ENCODE assay signal across 23 cellular contexts in genomic region chr10:8275911-8276310, GRCh38.
"Had no signal": no experiment of that assay in that cellular context is flagged by ENCODE, and none has a peak within 500 bp of the region (broad histone marks: within the 10 kb centered on the region; RNA-seq: fewer than 3 reads in every experiment).

No MANE protein-coding gene starts in this region.

- H3K9me3 ChIP-seq: left lung, sigmoid colon, upper lobe of left lung had no signal

- H3K27me3 ChIP-seq: foreskin keratinocyte, left lung, sigmoid colon, upper lobe of left lung had no signal

- H3K4me3 ChIP-seq: left lung, lung, sigmoid colon, smooth muscle cell, upper lobe of left lung had no signal

- H3K36me3 Mint-ChIP-seq: activated naive CD4-positive, alpha-beta T cell treated with anti-CD3 and anti-CD28 coated beads, Interleukin-2, amount 50 U/mL, for 24 hours; brain; stimulated activated memory B cell treated with anti-CD40 and anti-IgM and Interleukin-4, amounts not matched to agents 10 μg/mL and 1 μg/mL and 100 μg/mL, for 72 hours had no signal

- H3K4me1 Mint-ChIP-seq: brain; immature natural killer cell; neural crest cell; stimulated activated memory B cell treated with anti-CD40 and anti-IgM and Interleukin-4, amounts not matched to agents 10 μg/mL and 1 μg/mL and 100 μg/mL, for 72 hours had no signal

- H3K27ac ChIP-seq: foreskin keratinocyte, left lung, sigmoid colon, upper lobe of left lung, WERI-Rb-1 had no signal

- DNase-seq: activated CD4-positive, alpha-beta T cell treated with anti-CD3 and anti-CD28 coated beads for 1 hour; activated CD4-positive, alpha-beta T cell treated with anti-CD3 and anti-CD28 coated beads, Interleukin-2, amount 50 U/mL, for 1 hour; activated CD8-positive, alpha-beta T cell treated with anti-CD3 and anti-CD28 coated beads, Interleukin-2, amount 10 ng/mL, durations not matched to agents 7 days and 5 days; activated gamma-delta T cell treated with Interleukin-2 at 50 U/mL for 16 hours; anterior cingulate cortex; effector CD4-positive, alpha-beta T cell; foreskin keratinocyte; immature natural killer cell; left lung; naive thymus-derived CD4-positive, alpha-beta T cell; sigmoid colon; stimulated activated CD4-positive, alpha-beta T cell treated with anti-CD3 and anti-CD28 coated beads, Interleukin-15, amount 100 ng/mL, for 24 hours; upper lobe of left lung; WERI-Rb-1 had no signal

- H3K27me3 Mint-ChIP-seq: activated naive CD4-positive, alpha-beta T cell treated with anti-CD3 and anti-CD28 coated beads, Interleukin-2, amount 50 U/mL, for 24 hours; stimulated activated memory B cell treated with anti-CD40 and anti-IgM and Interleukin-4, amounts not matched to agents 10 μg/mL and 1 μg/mL and 100 μg/mL, for 72 hours had no signal

- H3K27ac Mint-ChIP-seq: activated CD8-positive, alpha-beta T cell treated with anti-CD3 and anti-CD28 coated beads, Interleukin-2, amount 10 ng/mL, durations not matched to agents 7 days and 5 days; activated naive CD4-positive, alpha-beta T cell treated with anti-CD3 and anti-CD28 coated beads, Interleukin-2, amount 50 U/mL, for 24 hours; brain; immature natural killer cell; naive thymus-derived CD4-positive, alpha-beta T cell; stimulated activated memory B cell treated with anti-CD40 and anti-IgM and Interleukin-4, amounts not matched to agents 10 μg/mL and 1 μg/mL and 100 μg/mL, for 72 hours; T-helper 2 cell treated with Interferon-gamma antibody and Interleukin-4, amounts not matched to agents 5 μg/mL and 100 μg/mL, for 36 hours had no signal

- H3K36me3 ChIP-seq: left lung, sigmoid colon, upper lobe of left lung, WERI-Rb-1 had no signal

- H3K4me1 ChIP-seq: left lung, sigmoid colon, upper lobe of left lung had no signal

- H3K4me2 ChIP-seq: smooth muscle cell had no signal

- H3K4me3 Mint-ChIP-seq: activated CD8-positive, alpha-beta T cell treated with anti-CD3 and anti-CD28 coated beads, Interleukin-2, amount 10 ng/mL, durations not matched to agents 7 days and 5 days; activated naive CD4-positive, alpha-beta T cell treated with anti-CD3 and anti-CD28 coated beads, Interleukin-2, amount 50 U/mL, for 24 hours; brain; immature natural killer cell; naive thymus-derived CD4-positive, alpha-beta T cell; neural crest cell; stimulated activated memory B cell treated with anti-CD40 and anti-IgM and Interleukin-4, amounts not matched to agents 10 μg/mL and 1 μg/mL and 100 μg/mL, for 72 hours; T-helper 2 cell treated with Interferon-gamma antibody and Interleukin-4, amounts not matched to agents 5 μg/mL and 100 μg/mL, for 36 hours had no signal

- ATAC-seq: activated CD8-positive, alpha-beta T cell treated with anti-CD3 and anti-CD28 coated beads, Interleukin-2, amount 10 ng/mL, durations not matched to agents 7 days and 5 days; foreskin keratinocyte; left lung; naive thymus-derived CD4-positive, alpha-beta T cell; stimulated activated memory B cell treated with anti-CD40 and anti-IgM and Interleukin-4, amounts not matched to agents 10 μg/mL and 1 μg/mL and 100 μg/mL, for 72 hours had no signal

- FAIRE-seq: endometrium, TTC549 had no signal
